8 cellular contexts compared by ENCODE assay signal in the genomic region with DNA sequence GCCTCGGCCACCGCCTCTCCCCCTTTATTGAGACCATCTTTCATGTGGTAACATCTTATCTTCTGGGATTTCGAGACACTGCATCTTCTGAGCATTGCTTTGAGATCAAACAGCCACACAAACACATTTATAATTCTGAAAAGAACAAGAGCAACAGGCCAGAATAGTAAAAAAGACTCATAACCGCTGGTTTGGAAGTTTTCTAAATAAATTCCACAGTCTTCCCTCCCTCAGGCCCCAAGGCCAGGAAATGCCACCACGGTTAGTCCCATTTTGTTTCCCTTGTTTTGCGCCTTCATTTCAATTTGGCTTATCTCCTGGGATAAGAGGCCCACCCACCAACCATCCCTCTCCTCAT. TPM values are rescaled to one million over a fixed set of nuclear protein-coding genes. Genes with fewer than 3 reads are reported as not detected.
DNase-seq lines count a peak whose midpoint lies in the region; ATAC-seq and TF ChIP-seq lines count a peak whose summit lies in the region.

No MANE protein-coding gene starts in this region.

- ATAC-seq in HG03571 (IDR thresholded peaks at IDR 0.05; ENCODE audit: unreplicated experiment), result no peak
- ATAC-seq in GM18858 (IDR thresholded peaks at IDR 0.05; ENCODE audit: unreplicated experiment), result no peak
- no peak for ATAC-seq in HG02973 (IDR thresholded peaks at IDR 0.05; ENCODE audit: unreplicated experiment)

- H3K4me1 Mint-ChIP-seq in IgD-negative memory B cell, result peaks cover 20 to 41% (median 22%) of the 10 kb centered on the region in 3 donors
- peaks cover 46% of the 10 kb centered on the region for H3K4me1 Mint-ChIP-seq in nephron

- H3K4me1 ChIP-seq in effector memory CD4-positive, alpha-beta T cell (ENCODE audit: control insufficient read depth, insufficient read depth, low read length, poor library complexity, severe bottlenecking), result peaks cover 60% of the 10 kb centered on the region

- DNase-seq in BJ (ENCODE audit: low read depth), result peak; percentile 31
- no peak for DNase-seq in effector memory CD4-positive, alpha-beta T cell
- DNase-seq in effector CD4-positive, alpha-beta T cell, result no peak

- no peak overlapping the region for H3K4me3 ChIP-seq in BJ (ENCODE audit: low read depth, low read length)
- peak overlapping the region; percentile 41 for H3K4me3 ChIP-seq in effector memory CD4-positive, alpha-beta T cell (ENCODE audit: insufficient read depth, low read depth, low read length, poor library complexity, severe bottlenecking)

- TF ChIP-seq CTCF in BJ (IDR thresholded peaks at IDR 0.05; ENCODE audit: insufficient read depth, low read depth, low read length) (no peak), nephron (IDR thresholded peaks at IDR 0.05; ENCODE audit: unreplicated experiment in 3 of 3) (no peak)

- H3K27me3 Mint-ChIP-seq in IgD-negative memory B cell (no peaks in the 10 kb centered on the region), nephron (ENCODE audit: low read depth) (no peaks in the 10 kb centered on the region)

- H3K36me3 Mint-ChIP-seq in IgD-negative memory B cell, result peaks cover 11% of the 10 kb centered on the region
- peaks cover 17% of the 10 kb centered on the region for H3K36me3 Mint-ChIP-seq in nephron (ENCODE audit: low read depth)

- peak overlapping the region in 2 of 4 donors; percentile 34 to 59 for H3K4me3 Mint-ChIP-seq in IgD-negative memory B cell
- H3K4me3 Mint-ChIP-seq in nephron, result peak overlapping the region in 1 of 3 experiments; percentile 4

- H3K27ac ChIP-seq in effector memory CD4-positive, alpha-beta T cell (ENCODE audit: insufficient read depth, low read length, poor library complexity, severe bottlenecking), result peak overlapping the region; percentile 87

- H3K27ac Mint-ChIP-seq in IgD-negative memory B cell (peak overlapping the region; percentile 69 to 96 (median 84)), nephron (peak overlapping the region; percentile 72 to 98 (median 81))

- H3K9me3 Mint-ChIP-seq in IgD-negative memory B cell (peaks cover 0 to under 1% (median 0%) of the 10 kb centered on the region in 3 donors), nephron (peaks cover 6% of the 10 kb centered on the region)

- POLR2A ChIA-PET in BJ (lab: Charles Lee), result no interaction called here

- no peaks in the 10 kb centered on the region for H3K27me3 ChIP-seq in BJ (ENCODE audit: control insufficient read depth, insufficient read depth, low read length)
- no peaks in the 10 kb centered on the region for H3K27me3 ChIP-seq in effector memory CD4-positive, alpha-beta T cell (replicated peaks; ENCODE audit: control insufficient read depth, insufficient read depth, low read length, poor library complexity, severe bottlenecking)

- CTCF ChIA-PET in BJ (lab: Yijun Ruan, JAX), result no interaction called here

- H3K36me3 ChIP-seq in BJ (ENCODE audit: control insufficient read depth, insufficient read depth, low read length), result peaks cover 6% of the 10 kb centered on the region
- peaks cover 11% of the 10 kb centered on the region for H3K36me3 ChIP-seq in effector memory CD4-positive, alpha-beta T cell (ENCODE audit: control insufficient read depth, insufficient read depth, low read length)

- H3K9me3 ChIP-seq in effector memory CD4-positive, alpha-beta T cell (ENCODE audit: control insufficient read depth, low read length), result no peaks in the 10 kb centered on the region

RNA-seq across cellular contexts. Expression of gene LITAF, which starts 25.3 kb away (rescaled TPM):
- polyA plus RNA-seq in BJ (2011; rRNA removed) (118 and 212 TPM in 2 replicates), IgD-negative memory B cell (318 TPM)
- 90.5 and 113 TPM in 2 replicates for polyA minus RNA-seq in BJ (2011; rRNA and poly(A)+ RNA removed)
